In the genomic region with DNA sequence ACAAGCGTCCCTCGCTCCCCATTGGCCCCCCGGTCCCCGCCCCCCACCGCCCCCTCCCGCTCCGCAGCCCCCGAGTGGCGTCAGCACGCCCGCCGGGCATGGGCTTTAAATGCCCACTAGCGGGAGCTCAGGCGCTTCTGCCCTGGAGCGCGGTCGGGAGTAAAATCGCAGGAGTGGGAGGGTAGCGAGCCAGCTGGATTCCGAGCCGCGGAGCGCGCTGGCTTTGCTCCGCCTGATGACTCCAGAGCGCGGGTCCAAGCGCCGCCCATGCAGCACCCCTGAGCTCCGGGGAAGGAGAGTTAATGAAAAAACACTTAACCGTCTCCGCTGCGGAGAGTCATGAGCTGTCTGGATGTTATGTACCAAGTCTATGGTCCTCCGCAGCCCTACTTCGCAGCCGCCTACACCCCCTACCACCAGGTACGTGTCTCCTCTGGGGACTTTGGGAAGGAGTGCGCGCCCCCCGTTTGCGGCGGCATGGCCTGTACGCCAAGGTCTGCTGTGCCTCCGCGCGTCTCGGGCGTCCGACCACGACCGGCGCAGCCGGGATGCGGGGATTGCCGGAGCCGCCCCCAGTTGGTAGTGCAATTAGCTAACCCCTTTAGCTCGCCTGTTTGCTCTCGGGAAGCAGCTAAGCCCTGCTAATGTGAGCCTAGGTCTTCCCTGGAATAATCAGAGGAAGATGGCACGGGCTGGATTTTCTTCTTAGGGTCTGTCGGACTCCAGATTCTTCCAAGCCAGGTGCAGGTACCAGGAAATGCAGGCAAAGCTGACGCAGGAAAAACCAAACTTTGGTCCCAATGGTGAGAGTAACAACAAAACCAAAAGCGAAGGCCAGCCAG, we compare ENCODE assay signal across 1 cellular context.
TF ChIP-seq lines count a peak whose summit lies in the region.

A gene with protein sequence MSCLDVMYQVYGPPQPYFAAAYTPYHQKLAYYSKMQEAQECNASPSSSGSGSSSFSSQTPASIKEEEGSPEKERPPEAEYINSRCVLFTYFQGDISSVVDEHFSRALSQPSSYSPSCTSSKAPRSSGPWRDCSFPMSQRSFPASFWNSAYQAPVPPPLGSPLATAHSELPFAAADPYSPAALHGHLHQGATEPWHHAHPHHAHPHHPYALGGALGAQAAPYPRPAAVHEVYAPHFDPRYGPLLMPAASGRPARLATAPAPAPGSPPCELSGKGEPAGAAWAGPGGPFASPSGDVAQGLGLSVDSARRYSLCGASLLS (plus strand): TSS at position 134 of the 842 bp plus-strand sequence. CDS start 206 bp downstream, at position 340.

TF ChIP-seq in K562, 482 proteins besides CTCF, POLR2A, EP300 and RAD21 (continued from another document):
- TF ChIP-seq, protein P1, sequence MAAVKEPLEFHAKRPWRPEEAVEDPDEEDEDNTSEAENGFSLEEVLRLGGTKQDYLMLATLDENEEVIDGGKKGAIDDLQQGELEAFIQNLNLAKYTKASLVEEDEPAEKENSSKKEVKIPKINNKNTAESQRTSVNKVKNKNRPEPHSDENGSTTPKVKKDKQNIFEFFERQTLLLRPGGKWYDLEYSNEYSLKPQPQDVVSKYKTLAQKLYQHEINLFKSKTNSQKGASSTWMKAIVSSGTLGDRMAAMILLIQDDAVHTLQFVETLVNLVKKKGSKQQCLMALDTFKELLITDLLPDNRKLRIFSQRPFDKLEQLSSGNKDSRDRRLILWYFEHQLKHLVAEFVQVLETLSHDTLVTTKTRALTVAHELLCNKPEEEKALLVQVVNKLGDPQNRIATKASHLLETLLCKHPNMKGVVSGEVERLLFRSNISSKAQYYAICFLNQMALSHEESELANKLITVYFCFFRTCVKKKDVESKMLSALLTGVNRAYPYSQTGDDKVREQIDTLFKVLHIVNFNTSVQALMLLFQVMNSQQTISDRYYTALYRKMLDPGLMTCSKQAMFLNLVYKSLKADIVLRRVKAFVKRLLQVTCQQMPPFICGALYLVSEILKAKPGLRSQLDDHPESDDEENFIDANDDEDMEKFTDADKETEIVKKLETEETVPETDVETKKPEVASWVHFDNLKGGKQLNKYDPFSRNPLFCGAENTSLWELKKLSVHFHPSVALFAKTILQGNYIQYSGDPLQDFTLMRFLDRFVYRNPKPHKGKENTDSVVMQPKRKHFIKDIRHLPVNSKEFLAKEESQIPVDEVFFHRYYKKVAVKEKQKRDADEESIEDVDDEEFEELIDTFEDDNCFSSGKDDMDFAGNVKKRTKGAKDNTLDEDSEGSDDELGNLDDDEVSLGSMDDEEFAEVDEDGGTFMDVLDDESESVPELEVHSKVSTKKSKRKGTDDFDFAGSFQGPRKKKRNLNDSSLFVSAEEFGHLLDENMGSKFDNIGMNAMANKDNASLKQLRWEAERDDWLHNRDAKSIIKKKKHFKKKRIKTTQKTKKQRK (IDR thresholded peaks at IDR 0.05; ENCODE audit: borderline replicate concordance, low read depth, low read length): no peak
- TF ChIP-seq MAFG (tag; conservative IDR thresholded peaks at IDR 0.05): no peak
- no peak for TF ChIP-seq ZNF316 (IDR thresholded peaks at IDR 0.05)
- TF ChIP-seq ZNF830 (CRISPR knock-in tag; IDR thresholded peaks at IDR 0.05): no peak
- no peak for TF ChIP-seq ZKSCAN1 (IDR thresholded peaks at IDR 0.05; ENCODE audit: low read depth, low read length)
- TF ChIP-seq ZNF583 (CRISPR knock-in tag; IDR thresholded peaks at IDR 0.05): no peak
- TF ChIP-seq ATF1 (CRISPR knock-in tag; IDR thresholded peaks at IDR 0.05): no peak
- TF ChIP-seq ATF1 (tag; IDR thresholded peaks at IDR 0.05): no peak
TF ChIP-seq in K562: peak in this region for 0.
